Comparison of ENCODE assay signal across 8 cellular contexts in genomic region chr17:10737168-10737622, GRCh38. TPM values are rescaled to one million over a fixed set of nuclear protein-coding genes. Genes with fewer than 3 reads are reported as not detected.
DNase-seq lines count a peak whose midpoint lies in the region; ATAC-seq and TF ChIP-seq lines count a peak whose summit lies in the region.

No MANE protein-coding gene starts in this region.

- peaks cover 6% of the 10 kb centered on the region for H3K4me1 Mint-ChIP-seq in activated naive CD8-positive, alpha-beta T cell treated with anti-CD3 and anti-CD28 coated beads, Interleukin-2, amount 50 U/mL, for 24 hours

- H3K4me1 ChIP-seq in BLaER1 (peaks cover 18% of the 10 kb centered on the region), heart left ventricle (peaks cover 0 to 3% (median 0%) of the 10 kb centered on the region in 12 donors)

- no peak overlapping the region for H3K4me3 Mint-ChIP-seq in activated naive CD8-positive, alpha-beta T cell treated with anti-CD3 and anti-CD28 coated beads, Interleukin-2, amount 50 U/mL, for 24 hours

- ATAC-seq in GM18907 (IDR thresholded peaks at IDR 0.05; ENCODE audit: unreplicated experiment) (peak; percentile 49), heart left ventricle (peak; percentile 54 to 83 (median 72)), GM21825 (IDR thresholded peaks at IDR 0.05; ENCODE audit: unreplicated experiment) (no peak), HG03378 (IDR thresholded peaks at IDR 0.05; ENCODE audit: unreplicated experiment) (no peak)
- ATAC-seq in activated naive CD8-positive, alpha-beta T cell treated with anti-CD3 and anti-CD28 coated beads, Interleukin-2, amount 50 U/mL, for 24 hours = no peak

- WGBS in heart left ventricle, 4 donors = 13 to 16% (median 14%) methylated on average over 6 of the region's 6 CpGs

- no peaks in the 10 kb centered on the region for H3K9me3 Mint-ChIP-seq in activated naive CD8-positive, alpha-beta T cell treated with anti-CD3 and anti-CD28 coated beads, Interleukin-2, amount 50 U/mL, for 24 hours

- peak; percentile 62 to 82 (median 70) for TF ChIP-seq CTCF in heart left ventricle (IDR thresholded peaks at IDR 0.05)

- TF ChIP-seq POLR2A in heart left ventricle (IDR thresholded peaks at IDR 0.05) = no peak

- H3K27ac ChIP-seq in BLaER1 = no peak overlapping the region
- no peak overlapping the region for H3K27ac ChIP-seq in heart left ventricle

- intact Hi-C loops in heart left ventricle (cut with DNase I) = loop anchor here (1.0 to 10.0 kb wide), 6 partner anchors 107 to 410 kb away; no protein-coding TSS in a partner anchor

- H3K9ac ChIP-seq in BLaER1 = no peak overlapping the region

- peak overlapping the region; percentile 41 for H3K4me2 ChIP-seq in BLaER1

- no peak overlapping the region for H3K4me3 ChIP-seq in BLaER1
- no peak overlapping the region for H3K4me3 ChIP-seq in heart left ventricle

- H3K36me3 ChIP-seq in BLaER1 (no peaks in the 10 kb centered on the region), heart left ventricle (no peaks in the 10 kb centered on the region)

- H3K36me3 Mint-ChIP-seq in activated naive CD8-positive, alpha-beta T cell treated with anti-CD3 and anti-CD28 coated beads, Interleukin-2, amount 50 U/mL, for 24 hours (ENCODE audit: low read depth) = no peaks in the 10 kb centered on the region

- H4K20me1 ChIP-seq in BLaER1 = no peaks in the 10 kb centered on the region

- DNase-seq in NOMO-1 (lab: John Stamatoyannopoulos, UW; ENCODE audit: unreplicated experiment in 2 of 2) (peak; percentile 5 to 11), heart left ventricle (peak in 3 of 5 donors; percentile 40 to 48 (median 45)), putamen (ENCODE audit: low spot score) (peak; percentile 36)
- DNase-seq in activated naive CD8-positive, alpha-beta T cell treated with anti-CD3 and anti-CD28 coated beads, Interleukin-2, amount 50 U/mL, for 24 hours = peak; percentile 39

- no peaks in the 10 kb centered on the region for H3K9me3 ChIP-seq in BLaER1
- H3K9me3 ChIP-seq in heart left ventricle = no peaks in the 10 kb centered on the region

- no peak overlapping the region for H3K27ac Mint-ChIP-seq in activated naive CD8-positive, alpha-beta T cell treated with anti-CD3 and anti-CD28 coated beads, Interleukin-2, amount 50 U/mL, for 24 hours

- H3K27me3 Mint-ChIP-seq in activated naive CD8-positive, alpha-beta T cell treated with anti-CD3 and anti-CD28 coated beads, Interleukin-2, amount 50 U/mL, for 24 hours = no peaks in the 10 kb centered on the region

- H3K27me3 ChIP-seq in BLaER1 (no peaks in the 10 kb centered on the region), heart left ventricle (no peaks in the 10 kb centered on the region)

RNA-seq across cellular contexts. Expression of gene TMEM220, which starts 7.4 kb away (rescaled TPM):
- total RNA-seq in heart left ventricle = 10 to 100 TPM in 1 of 9 donors, 1 to 10 TPM in 8; 3.8 to 13.9 (median 6.3) TPM
- polyA plus RNA-seq in heart left ventricle = 1 to 10 TPM; 3.2 to 8.3 TPM

RNA-seq across cellular contexts. Expression of gene ADPRM, which starts 39.8 kb away (rescaled TPM):
- total RNA-seq in heart left ventricle = 1 to 10 TPM; 2.1 to 7.2 (median 4.6) TPM
- 1 to 10 TPM; 3.2 to 3.5 TPM for polyA plus RNA-seq in heart left ventricle

RNA-seq across cellular contexts. Expression of gene SCO1, which starts 39.9 kb away (rescaled TPM):
- 10 to 100 TPM; 27.7 to 42.9 (median 31.4) TPM for total RNA-seq in heart left ventricle
- 10 to 100 TPM in 1 of 2 donors, 1 to 10 TPM in 1; 9.2 to 53.4 TPM for polyA plus RNA-seq in heart left ventricle

Comparison
In these comparisons a context has a peak if more than half of its experiments do, and no peak if none do; other contexts are left out.
1. ATAC-seq: peak in GM18907 (single experiment) and heart left ventricle (4 of 4); none in activated naive CD8-positive, alpha-beta T cell treated with anti-CD3 and anti-CD28 coated beads, Interleukin-2, amount 50 U/mL, for 24 hours (single experiment), GM21825 (single experiment) and HG03378 (single experiment).
2. Peak in every context shown above with its lines, with median percentiles within 50 percentile points of each other: DNase-seq.